In genomic region chr2:55957142-55957541, GRCh38 we compare ENCODE assay signal across 24 cellular contexts. TPM values are rescaled to one million over a fixed set of nuclear protein-coding genes. Genes with fewer than 3 reads are reported as not detected.
"Had no signal": no experiment of that assay in that cellular context is flagged by ENCODE, and none has a peak within 500 bp of the region (broad histone marks: within the 10 kb centered on the region; RNA-seq: fewer than 3 reads in every experiment).

No MANE protein-coding gene starts in this region.

- FAIRE-seq: keratinocyte, TTC549 had no signal

- H3K4me3 ChIP-seq: adrenal gland, skin epidermis, suprapubic skin had no signal

- H3K27me3 ChIP-seq: brain microvascular endothelial cell, suprapubic skin had no signal

- H3K36me3 ChIP-seq: adrenal gland, brain microvascular endothelial cell, suprapubic skin had no signal

- H3K27ac ChIP-seq: adrenal gland, brain microvascular endothelial cell had no signal

- ATAC-seq: activated naive CD4-positive, alpha-beta T cell treated with anti-CD3 and anti-CD28 coated beads, Interleukin-2, amount 50 U/mL, for 72 hours; esophagus mucosa; stimulated activated naive CD8-positive, alpha-beta T cell treated with anti-CD3 and anti-CD28 coated beads, Interleukin-15, amount 100 ng/mL, for 72 hours had no signal

- DNase-seq: activated B cell treated with CpG ODN at 0.5 μM for 24 hours; activated CD4-positive, alpha-beta memory T cell treated with anti-CD3 and anti-CD28 coated beads for 36 hours; activated CD4-positive, alpha-beta T cell treated with anti-CD3 and anti-CD28 coated beads for 4 hours; activated gamma-delta T cell treated with Interleukin-2 at 50 U/mL for 16 hours; activated T-cell treated with anti-CD3 and anti-CD28 coated beads for 4 hours; adrenal gland; brain microvascular endothelial cell; cortex of kidney; effector CD4-positive, alpha-beta T cell; foreskin melanocyte; glutamatergic neuron; hypothalamus; nephron progenitor cell; stimulated activated CD4-positive, alpha-beta T cell treated with anti-CD3 and anti-CD28 coated beads, Interleukin-15, amount 100 ng/mL, for 24 hours; stimulated activated CD4-positive, alpha-beta T cell treated with anti-CD3 and anti-CD28 coated beads, Interleukin-2, amount 100 ng/mL, for 48 hours; stimulated activated naive CD8-positive, alpha-beta T cell treated with anti-CD3 and anti-CD28 coated beads, Interleukin-15, amount 100 ng/mL, for 72 hours; trophoblast cell had no signal

- H3K9me3 ChIP-seq: adrenal gland, suprapubic skin had no signal

RNA-seq across cellular contexts. Expression of gene EFEMP1, which starts 33.6 kb away (rescaled TPM):
- total RNA-seq: activated B cell treated with CpG ODN at 0.5 μM for 24 hours; activated CD4-positive, alpha-beta memory T cell treated with anti-CD3 and anti-CD28 coated beads for 36 hours; activated naive CD4-positive, alpha-beta T cell treated with anti-CD3 and anti-CD28 coated beads, Interleukin-2, amount 50 U/mL, for 72 hours; activated T-helper 1 cell treated with anti-CD3 and anti-CD28 coated beads, Interleukin-12 subunit alpha, Interleukin-12 subunit beta, Interleukin-2, Interleukin-4 antibody, amounts not matched to agents 30 ng/mL and 10 ng/mL and 1 ng/mL, durations not matched to agents 14 hours and 24 hours and 36 hours had no signal
